ENCODE assay signal across 10 cellular contexts in the genomic region with DNA sequence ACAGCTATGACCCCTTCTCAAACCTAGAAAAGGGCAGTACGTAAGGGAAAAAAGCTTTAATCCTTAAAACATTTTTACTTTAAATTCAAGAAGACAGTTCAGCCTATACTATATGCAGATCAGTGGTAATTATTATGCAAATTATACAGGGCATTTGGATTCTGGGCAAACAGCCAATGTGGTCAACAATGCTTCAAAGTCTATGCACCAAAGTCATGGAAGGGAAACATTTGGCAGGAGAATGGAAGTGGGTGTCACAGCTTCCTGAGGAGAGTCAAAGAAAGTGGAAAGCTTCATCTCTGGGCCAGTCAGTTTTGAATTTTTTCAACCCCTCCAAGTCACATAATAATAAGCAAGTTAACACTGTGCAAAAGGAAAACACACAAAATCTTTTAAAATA.
DNase-seq lines count a peak whose midpoint lies in the region; ATAC-seq lines count a peak whose summit lies in the region.
"Had no signal": no experiment of that assay in that cellular context is flagged by ENCODE, and none has a peak within 500 bp of the region (broad histone marks: within the 10 kb centered on the region; RNA-seq: fewer than 3 reads in every experiment).

No MANE protein-coding gene starts in this region.

- peak; percentile 80 for DNase-seq in DMS 273 (lab: John Stamatoyannopoulos, UW; ENCODE audit: unreplicated experiment)
- peak; percentile 56 for DNase-seq in LHCN-M2 (ENCODE audit: low read depth)
- DNase-seq in amniotic epithelial cell (ENCODE audit: low read depth) = peak; percentile 54
- peak; percentile 54 for DNase-seq in iris pigment epithelial cell (ENCODE audit: low read depth)
- no peak for DNase-seq in ureter (ENCODE audit: low spot score)
- no peak for DNase-seq in activated CD4-positive, alpha-beta T cell treated with anti-CD3 and anti-CD28 coated beads for 4 hours
- no peak for DNase-seq in activated CD8-positive, alpha-beta memory T cell treated with anti-CD3 and anti-CD28 coated beads for 24 hours
- DNase-seq: activated T-cell treated with anti-CD3 and anti-CD28 coated beads, Interleukin-2, amount 50 U/mL, for 48 hours had no signal

- ATAC-seq in GM21447 (IDR thresholded peaks at IDR 0.05; ENCODE audit: unreplicated experiment) = no peak
- ATAC-seq: esophagus mucosa had no signal

Comparison
In these comparisons a context has a peak if more than half of its experiments do, and no peak if none do; other contexts are left out.
1. DNase-seq: peak in DMS 273 (single experiment), LHCN-M2 (single experiment), amniotic epithelial cell (single experiment) and iris pigment epithelial cell (single experiment); none in ureter (single experiment), activated CD4-positive, alpha-beta T cell treated with anti-CD3 and anti-CD28 coated beads for 4 hours (0 of 2) and activated CD8-positive, alpha-beta memory T cell treated with anti-CD3 and anti-CD28 coated beads for 24 hours (single experiment).